ENCODE assay signal across 8 cellular contexts in the genomic region with DNA sequence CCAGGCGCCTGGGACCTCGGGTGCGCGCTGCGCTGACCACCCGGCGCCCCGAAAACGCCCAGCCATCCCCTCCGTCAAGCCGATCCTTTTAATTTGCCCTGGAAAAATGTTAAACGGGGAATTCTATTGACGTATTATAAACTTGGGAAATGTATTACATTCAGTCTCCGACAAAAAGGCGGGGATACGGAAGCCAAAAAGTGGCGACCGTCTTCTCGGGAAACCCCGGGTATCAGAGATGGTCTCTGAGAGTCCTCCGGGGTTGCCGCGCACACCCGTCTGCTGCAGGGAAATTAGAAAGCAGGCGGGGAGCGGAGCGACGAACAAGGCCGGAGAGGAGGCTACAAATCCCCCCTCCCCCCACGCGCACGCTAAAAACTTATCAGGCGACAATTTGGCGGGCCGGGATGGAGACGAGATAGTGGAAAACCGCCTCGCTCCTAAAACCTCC. TPM values are rescaled to one million over a fixed set of nuclear protein-coding genes. Genes with fewer than 3 reads are reported as not detected.
DNase-seq lines count a peak whose midpoint lies in the region; ATAC-seq and TF ChIP-seq lines count a peak whose summit lies in the region.

No MANE protein-coding gene starts in this region.

- H3K9ac ChIP-seq in adipocyte (ENCODE audit: low read length) = peak overlapping the region; percentile 72

- DNase-seq in activated CD8-positive, alpha-beta T cell treated with anti-CD3 and anti-CD28 coated beads for 36 hours = peak; percentile 25
- no peak for DNase-seq in activated CD8-positive, alpha-beta T cell treated with anti-CD3 and anti-CD28 coated beads, Interleukin-2, amount 10 ng/mL, durations not matched to agents 7 days and 5 days
- DNase-seq in adipocyte (ENCODE audit: low read depth) = peak; percentile 56
- peak in 1 of 2 donors; percentile 21 for DNase-seq in left colon
- no peak for DNase-seq in thoracic aorta (ENCODE audit: low spot score)
- DNase-seq in cerebellar cortex (ENCODE audit: low spot score) = no peak
- DNase-seq in NK-92 (lab: John Stamatoyannopoulos, UW; ENCODE audit: unreplicated experiment) = no peak

- no peak overlapping the region for H3K27ac ChIP-seq in thoracic aorta

- no peaks in the 10 kb centered on the region for H3K9me3 ChIP-seq in adipocyte (ENCODE audit: control insufficient read depth, low read length)
- no peaks in the 10 kb centered on the region for H3K9me3 ChIP-seq in thoracic aorta

- H3K4me3 ChIP-seq in adipocyte (ENCODE audit: low read length) (peak overlapping the region; percentile 82), thoracic aorta (peak overlapping the region; percentile 67)

- no peaks in the 10 kb centered on the region for H3K36me3 Mint-ChIP-seq in activated CD8-positive, alpha-beta T cell treated with anti-CD3 and anti-CD28 coated beads for 36 hours (ENCODE audit: low read depth)
- H3K36me3 Mint-ChIP-seq in activated CD8-positive, alpha-beta T cell treated with anti-CD3 and anti-CD28 coated beads, Interleukin-2, amount 10 ng/mL, durations not matched to agents 7 days and 5 days (ENCODE audit: low read depth) = no peaks in the 10 kb centered on the region

- POLR2A ChIA-PET in activated CD8-positive, alpha-beta T cell treated with anti-CD3 and anti-CD28 coated beads for 36 hours (lab: Charles Lee) = no interaction called here
- POLR2A ChIA-PET in activated CD8-positive, alpha-beta T cell treated with anti-CD3 and anti-CD28 coated beads, Interleukin-2, amount 10 ng/mL, durations not matched to agents 7 days and 5 days (lab: Charles Lee) = no interaction called here

- TF ChIP-seq CTCF in activated CD8-positive, alpha-beta T cell treated with anti-CD3 and anti-CD28 coated beads for 36 hours (IDR thresholded peaks at IDR 0.05) = no peak
- no peak for TF ChIP-seq CTCF in thoracic aorta (IDR thresholded peaks at IDR 0.05)

- H3K4me1 ChIP-seq in adipocyte (ENCODE audit: control insufficient read depth, insufficient read depth, low read length) (peaks cover 9% of the 10 kb centered on the region), thoracic aorta (ENCODE audit: control insufficient read depth in 1 of 2, low read depth in 2 of 2) (peaks cover 15 to 24% of the 10 kb centered on the region in 2 donors)

- H3K36me3 ChIP-seq in adipocyte (ENCODE audit: control insufficient read depth, insufficient read depth, low read length, severe bottlenecking) (no peaks in the 10 kb centered on the region), thoracic aorta (no peaks in the 10 kb centered on the region)

- peak overlapping the region; percentile 46 for H3K27ac Mint-ChIP-seq in activated CD8-positive, alpha-beta T cell treated with anti-CD3 and anti-CD28 coated beads for 36 hours
- no peak overlapping the region for H3K27ac Mint-ChIP-seq in activated CD8-positive, alpha-beta T cell treated with anti-CD3 and anti-CD28 coated beads, Interleukin-2, amount 10 ng/mL, durations not matched to agents 7 days and 5 days

- no peaks in the 10 kb centered on the region for H3K9me3 Mint-ChIP-seq in activated CD8-positive, alpha-beta T cell treated with anti-CD3 and anti-CD28 coated beads for 36 hours
- H3K9me3 Mint-ChIP-seq in activated CD8-positive, alpha-beta T cell treated with anti-CD3 and anti-CD28 coated beads, Interleukin-2, amount 10 ng/mL, durations not matched to agents 7 days and 5 days (ENCODE audit: insufficient read depth) = no peaks in the 10 kb centered on the region

- peak overlapping the region; percentile 59 for H3K4me3 Mint-ChIP-seq in activated CD8-positive, alpha-beta T cell treated with anti-CD3 and anti-CD28 coated beads for 36 hours
- H3K4me3 Mint-ChIP-seq in activated CD8-positive, alpha-beta T cell treated with anti-CD3 and anti-CD28 coated beads, Interleukin-2, amount 10 ng/mL, durations not matched to agents 7 days and 5 days = no peak overlapping the region

- H3K27me3 ChIP-seq in adipocyte (replicated peaks; ENCODE audit: control insufficient read depth, insufficient read depth, low read length) = peaks cover 13% of the 10 kb centered on the region
- peaks cover 14% of the 10 kb centered on the region for H3K27me3 ChIP-seq in thoracic aorta (replicated peaks; ENCODE audit: insufficient read depth)

- intact Hi-C loops in activated CD8-positive, alpha-beta T cell treated with anti-CD3 and anti-CD28 coated beads for 36 hours (cut with micrococcal nuclease) = loop anchor here (2.0 kb wide), 1 partner anchor 282 kb away; no protein-coding TSS in a partner anchor
- intact Hi-C loops in left colon (cut with DNase I, micrococcal nuclease) = no loop called here

- ATAC-seq in activated CD8-positive, alpha-beta T cell treated with anti-CD3 and anti-CD28 coated beads for 36 hours = no peak
- no peak for ATAC-seq in activated CD8-positive, alpha-beta T cell treated with anti-CD3 and anti-CD28 coated beads, Interleukin-2, amount 10 ng/mL, durations not matched to agents 7 days and 5 days
- peak; percentile 27 for ATAC-seq in left colon
- ATAC-seq in thoracic aorta (ENCODE audit: insufficient number of reproducible peaks, low FRiP score, low read depth) = no peak
- no peak for ATAC-seq in GM21447 (IDR thresholded peaks at IDR 0.05; ENCODE audit: unreplicated experiment)

- H3K27me3 Mint-ChIP-seq in activated CD8-positive, alpha-beta T cell treated with anti-CD3 and anti-CD28 coated beads for 36 hours = peaks cover 58% of the 10 kb centered on the region
- H3K27me3 Mint-ChIP-seq in activated CD8-positive, alpha-beta T cell treated with anti-CD3 and anti-CD28 coated beads, Interleukin-2, amount 10 ng/mL, durations not matched to agents 7 days and 5 days (ENCODE audit: low read depth) = peaks cover 61% of the 10 kb centered on the region

- peaks cover 8% of the 10 kb centered on the region for H3K4me1 Mint-ChIP-seq in activated CD8-positive, alpha-beta T cell treated with anti-CD3 and anti-CD28 coated beads for 36 hours (ENCODE audit: low read depth)
- peaks cover 9% of the 10 kb centered on the region for H3K4me1 Mint-ChIP-seq in activated CD8-positive, alpha-beta T cell treated with anti-CD3 and anti-CD28 coated beads, Interleukin-2, amount 10 ng/mL, durations not matched to agents 7 days and 5 days (ENCODE audit: low read depth)

- CTCF ChIA-PET in activated CD8-positive, alpha-beta T cell treated with anti-CD3 and anti-CD28 coated beads for 36 hours (lab: Charles Lee) = interaction anchor here (1.0 to 2.3 kb wide), 12 partner anchors 11 to 349 kb away, joined by 3 to 25 read pairs (median 5); no protein-coding TSS in a partner anchor
- CTCF ChIA-PET in activated CD8-positive, alpha-beta T cell treated with anti-CD3 and anti-CD28 coated beads, Interleukin-2, amount 10 ng/mL, durations not matched to agents 7 days and 5 days (lab: Charles Lee) = interaction anchor here (0.7 to 1.9 kb wide), 5 partner anchors 8 to 284 kb away, joined by 3 to 6 read pairs (median 3); no protein-coding TSS in a partner anchor

RNA-seq across cellular contexts. Expression of gene SALL4, which starts 1.5 kb away (rescaled TPM):
- total RNA-seq in activated CD8-positive, alpha-beta T cell treated with anti-CD3 and anti-CD28 coated beads for 36 hours = under 1 TPM; 0.74 to 0.92 TPM
- total RNA-seq in activated CD8-positive, alpha-beta T cell treated with anti-CD3 and anti-CD28 coated beads, Interleukin-2, amount 10 ng/mL, durations not matched to agents 7 days and 5 days = not detected
- under 1 TPM; 0.09 to 0.11 TPM for total RNA-seq in left colon
- not detected for total RNA-seq in thoracic aorta

RNA-seq across cellular contexts. Expression of gene ATP9A, which starts 32.6 kb away (rescaled TPM):
- total RNA-seq in activated CD8-positive, alpha-beta T cell treated with anti-CD3 and anti-CD28 coated beads for 36 hours = under 1 TPM; 0.58 to 0.65 TPM
- under 1 TPM in 1 of 2 experiments, not detected in 1; 0.05 TPM for total RNA-seq in activated CD8-positive, alpha-beta T cell treated with anti-CD3 and anti-CD28 coated beads, Interleukin-2, amount 10 ng/mL, durations not matched to agents 7 days and 5 days
- total RNA-seq in left colon (10 to 100 TPM; 66.8 to 90.1 TPM), thoracic aorta (10 to 100 TPM; 54.4 TPM)

Comparison
In these comparisons a context has a peak if more than half of its experiments do, and no peak if none do; other contexts are left out.
1. DNase-seq: peak in activated CD8-positive, alpha-beta T cell treated with anti-CD3 and anti-CD28 coated beads for 36 hours (single experiment) and adipocyte (single experiment); none in activated CD8-positive, alpha-beta T cell treated with anti-CD3 and anti-CD28 coated beads, Interleukin-2, amount 10 ng/mL, durations not matched to agents 7 days and 5 days (single experiment), thoracic aorta (single experiment), cerebellar cortex (single experiment) and NK-92 (single experiment).
2. RNA of gene ATP9A, which starts 32.6 kb away (total RNA-seq): 66.8 to 90.1 TPM in left colon and 54.4 TPM in thoracic aorta; 0.58 to 0.65 TPM in activated CD8-positive, alpha-beta T cell treated with anti-CD3 and anti-CD28 coated beads for 36 hours and 0.05 TPM in activated CD8-positive, alpha-beta T cell treated with anti-CD3 and anti-CD28 coated beads, Interleukin-2, amount 10 ng/mL, durations not matched to agents 7 days and 5 days; every median in the first group is over 10 times any median in the second.